Comparison of ENCODE assay signal across 9 cellular contexts in the genomic region with DNA sequence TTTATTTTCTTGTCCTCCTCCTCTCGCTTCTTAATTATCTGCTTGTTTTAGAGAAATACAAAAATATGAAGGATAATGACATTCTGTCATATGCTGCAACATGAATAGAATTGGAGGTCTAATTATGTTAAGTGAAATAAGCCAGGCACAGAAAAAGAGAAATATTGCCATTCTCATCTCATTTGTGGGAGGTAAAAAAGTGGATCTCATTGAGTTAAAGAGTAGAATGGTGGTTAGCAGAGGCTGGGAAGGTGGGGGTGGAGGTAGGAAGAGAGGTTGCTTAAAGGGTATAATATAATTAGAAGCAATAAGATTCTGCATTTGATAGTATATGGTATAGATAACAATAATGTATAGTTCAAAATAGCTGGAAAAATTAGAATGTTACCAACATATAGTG.
"Had no signal": no experiment of that assay in that cellular context is flagged by ENCODE, and none has a peak within 500 bp of the region (broad histone marks: within the 10 kb centered on the region; RNA-seq: fewer than 3 reads in every experiment).

No MANE protein-coding gene starts in this region.

- H3K27ac ChIP-seq: HL-60 had no signal

- H2AFZ ChIP-seq: GM23338 had no signal

- H3K4me2 ChIP-seq: GM23338 had no signal

- DNase-seq: H9, HFFc6, IMR-90, KBM-7 had no signal

- H3K4me3 ChIP-seq: GM23338 had no signal

- ATAC-seq: GM23338, HepG2 had no signal

- FAIRE-seq: H1, H54, HepG2 had no signal
